1 cellular context compared by ENCODE assay signal in the genomic region with DNA sequence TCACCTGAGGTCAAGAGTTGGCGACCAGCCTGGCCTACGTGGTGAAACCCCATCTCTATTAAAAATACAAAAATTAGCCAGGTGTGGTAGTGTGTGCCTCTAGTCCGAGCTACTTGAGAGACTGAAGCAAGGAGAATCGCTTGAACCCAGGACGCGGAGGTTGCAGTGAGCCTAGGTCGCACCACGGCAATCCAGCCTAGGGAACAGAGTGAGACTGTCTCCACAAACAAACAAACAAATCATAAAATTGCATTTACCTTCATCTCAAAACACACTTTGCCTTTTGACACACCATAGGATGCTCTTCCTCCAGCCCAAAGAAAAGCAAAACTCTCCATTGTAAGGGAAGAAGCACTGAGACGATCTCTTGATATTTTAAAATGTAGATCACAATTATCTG.
A peak's percentile ranks its signal among the peaks of the same experiment; 100 is the strongest.
TF ChIP-seq lines count a peak whose summit lies in the region.

No MANE protein-coding gene starts in this region.

TF ChIP-seq in K562, 482 proteins besides CTCF, POLR2A, EP300 and RAD21:
- peak; percentile 26 for TF ChIP-seq POLR2B (IDR thresholded peaks at IDR 0.05; ENCODE audit: low read depth, partially characterized antibody)
- no peak for TF ChIP-seq FUS (optimal IDR thresholded peaks at IDR 0.05; ENCODE audit: low read depth, low read length)
- TF ChIP-seq ZNF184 (CRISPR knock-in tag; IDR thresholded peaks at IDR 0.05): no peak
- TF ChIP-seq CCAR2 (IDR thresholded peaks at IDR 0.05; ENCODE audit: low read depth, low read length): no peak
- peak; percentile 16 for TF ChIP-seq CHD1 (IDR thresholded peaks at IDR 0.05; ENCODE audit: low read length)
- TF ChIP-seq ZNF174 (CRISPR knock-in tag; IDR thresholded peaks at IDR 0.05): no peak
- no peak for TF ChIP-seq XRCC4 (IDR thresholded peaks at IDR 0.05; ENCODE audit: extremely low read depth, insufficient read depth, insufficient read length)
- TF ChIP-seq ZNF134 (CRISPR knock-in tag; conservative IDR thresholded peaks at IDR 0.05): no peak
- no peak for TF ChIP-seq MBD2 (IDR thresholded peaks at IDR 0.05; ENCODE audit: borderline replicate concordance, low read depth)
- peak; percentile 44; the same call in 1 of the 2 replicates for TF ChIP-seq SUPT5H (IDR thresholded peaks at IDR 0.05)
- TF ChIP-seq ZNF384 (IDR thresholded peaks at IDR 0.05; ENCODE audit: low read depth, low read length): no peak
- no peak for TF ChIP-seq ZNF239 (CRISPR knock-in tag; IDR thresholded peaks at IDR 0.05)
- TF ChIP-seq, protein P1, sequence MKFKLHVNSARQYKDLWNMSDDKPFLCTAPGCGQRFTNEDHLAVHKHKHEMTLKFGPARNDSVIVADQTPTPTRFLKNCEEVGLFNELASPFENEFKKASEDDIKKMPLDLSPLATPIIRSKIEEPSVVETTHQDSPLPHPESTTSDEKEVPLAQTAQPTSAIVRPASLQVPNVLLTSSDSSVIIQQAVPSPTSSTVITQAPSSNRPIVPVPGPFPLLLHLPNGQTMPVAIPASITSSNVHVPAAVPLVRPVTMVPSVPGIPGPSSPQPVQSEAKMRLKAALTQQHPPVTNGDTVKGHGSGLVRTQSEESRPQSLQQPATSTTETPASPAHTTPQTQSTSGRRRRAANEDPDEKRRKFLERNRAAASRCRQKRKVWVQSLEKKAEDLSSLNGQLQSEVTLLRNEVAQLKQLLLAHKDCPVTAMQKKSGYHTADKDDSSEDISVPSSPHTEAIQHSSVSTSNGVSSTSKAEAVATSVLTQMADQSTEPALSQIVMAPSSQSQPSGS (CRISPR knock-in tag; IDR thresholded peaks at IDR 0.05): no peak
- no peak for TF ChIP-seq WHSC1 (IDR thresholded peaks at IDR 0.05; ENCODE audit: low read length)
- no peak for TF ChIP-seq ZC3H11A (IDR thresholded peaks at IDR 0.05; ENCODE audit: low read depth, low read length)
- TF ChIP-seq MCM3 (IDR thresholded peaks at IDR 0.05): no peak
- TF ChIP-seq MEIS2 (IDR thresholded peaks at IDR 0.05; ENCODE audit: partially characterized antibody): no peak
- TF ChIP-seq, protein P2, sequence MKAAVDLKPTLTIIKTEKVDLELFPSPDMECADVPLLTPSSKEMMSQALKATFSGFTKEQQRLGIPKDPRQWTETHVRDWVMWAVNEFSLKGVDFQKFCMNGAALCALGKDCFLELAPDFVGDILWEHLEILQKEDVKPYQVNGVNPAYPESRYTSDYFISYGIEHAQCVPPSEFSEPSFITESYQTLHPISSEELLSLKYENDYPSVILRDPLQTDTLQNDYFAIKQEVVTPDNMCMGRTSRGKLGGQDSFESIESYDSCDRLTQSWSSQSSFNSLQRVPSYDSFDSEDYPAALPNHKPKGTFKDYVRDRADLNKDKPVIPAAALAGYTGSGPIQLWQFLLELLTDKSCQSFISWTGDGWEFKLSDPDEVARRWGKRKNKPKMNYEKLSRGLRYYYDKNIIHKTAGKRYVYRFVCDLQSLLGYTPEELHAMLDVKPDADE (conservative IDR thresholded peaks at IDR 0.05; ENCODE audit: control insufficient read depth, low read depth, low read length): no peak
- TF ChIP-seq NFATC3 (IDR thresholded peaks at IDR 0.05): no peak
- TF ChIP-seq CSDE1 (IDR thresholded peaks at IDR 0.05): no peak
- TF ChIP-seq, protein P3, sequence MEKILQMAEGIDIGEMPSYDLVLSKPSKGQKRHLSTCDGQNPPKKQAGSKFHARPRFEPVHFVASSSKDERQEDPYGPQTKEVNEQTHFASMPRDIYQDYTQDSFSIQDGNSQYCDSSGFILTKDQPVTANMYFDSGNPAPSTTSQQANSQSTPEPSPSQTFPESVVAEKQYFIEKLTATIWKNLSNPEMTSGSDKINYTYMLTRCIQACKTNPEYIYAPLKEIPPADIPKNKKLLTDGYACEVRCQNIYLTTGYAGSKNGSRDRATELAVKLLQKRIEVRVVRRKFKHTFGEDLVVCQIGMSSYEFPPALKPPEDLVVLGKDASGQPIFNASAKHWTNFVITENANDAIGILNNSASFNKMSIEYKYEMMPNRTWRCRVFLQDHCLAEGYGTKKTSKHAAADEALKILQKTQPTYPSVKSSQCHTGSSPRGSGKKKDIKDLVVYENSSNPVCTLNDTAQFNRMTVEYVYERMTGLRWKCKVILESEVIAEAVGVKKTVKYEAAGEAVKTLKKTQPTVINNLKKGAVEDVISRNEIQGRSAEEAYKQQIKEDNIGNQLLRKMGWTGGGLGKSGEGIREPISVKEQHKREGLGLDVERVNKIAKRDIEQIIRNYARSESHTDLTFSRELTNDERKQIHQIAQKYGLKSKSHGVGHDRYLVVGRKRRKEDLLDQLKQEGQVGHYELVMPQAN (IDR thresholded peaks at IDR 0.05; ENCODE audit: borderline replicate concordance): no peak
- TF ChIP-seq GABPB2 (CRISPR knock-in tag; conservative IDR thresholded peaks at IDR 0.05): no peak
- TF ChIP-seq BRD4 (IDR thresholded peaks at IDR 0.05): no peak
- no peak for TF ChIP-seq TFAM (CRISPR knock-in tag; conservative IDR thresholded peaks at IDR 0.05)
- no peak for TF ChIP-seq ZNF695 (CRISPR knock-in tag; IDR thresholded peaks at IDR 0.05)
- no peak for TF ChIP-seq KDM1A (IDR thresholded peaks at IDR 0.05)
- TF ChIP-seq, protein P4, sequence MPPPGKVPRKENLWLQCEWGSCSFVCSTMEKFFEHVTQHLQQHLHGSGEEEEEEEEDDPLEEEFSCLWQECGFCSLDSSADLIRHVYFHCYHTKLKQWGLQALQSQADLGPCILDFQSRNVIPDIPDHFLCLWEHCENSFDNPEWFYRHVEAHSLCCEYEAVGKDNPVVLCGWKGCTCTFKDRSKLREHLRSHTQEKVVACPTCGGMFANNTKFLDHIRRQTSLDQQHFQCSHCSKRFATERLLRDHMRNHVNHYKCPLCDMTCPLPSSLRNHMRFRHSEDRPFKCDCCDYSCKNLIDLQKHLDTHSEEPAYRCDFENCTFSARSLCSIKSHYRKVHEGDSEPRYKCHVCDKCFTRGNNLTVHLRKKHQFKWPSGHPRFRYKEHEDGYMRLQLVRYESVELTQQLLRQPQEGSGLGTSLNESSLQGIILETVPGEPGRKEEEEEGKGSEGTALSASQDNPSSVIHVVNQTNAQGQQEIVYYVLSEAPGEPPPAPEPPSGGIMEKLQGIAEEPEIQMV (tag; conservative IDR thresholded peaks at IDR 0.05; ENCODE audit: low read depth): no peak
- TF ChIP-seq, protein P5, sequence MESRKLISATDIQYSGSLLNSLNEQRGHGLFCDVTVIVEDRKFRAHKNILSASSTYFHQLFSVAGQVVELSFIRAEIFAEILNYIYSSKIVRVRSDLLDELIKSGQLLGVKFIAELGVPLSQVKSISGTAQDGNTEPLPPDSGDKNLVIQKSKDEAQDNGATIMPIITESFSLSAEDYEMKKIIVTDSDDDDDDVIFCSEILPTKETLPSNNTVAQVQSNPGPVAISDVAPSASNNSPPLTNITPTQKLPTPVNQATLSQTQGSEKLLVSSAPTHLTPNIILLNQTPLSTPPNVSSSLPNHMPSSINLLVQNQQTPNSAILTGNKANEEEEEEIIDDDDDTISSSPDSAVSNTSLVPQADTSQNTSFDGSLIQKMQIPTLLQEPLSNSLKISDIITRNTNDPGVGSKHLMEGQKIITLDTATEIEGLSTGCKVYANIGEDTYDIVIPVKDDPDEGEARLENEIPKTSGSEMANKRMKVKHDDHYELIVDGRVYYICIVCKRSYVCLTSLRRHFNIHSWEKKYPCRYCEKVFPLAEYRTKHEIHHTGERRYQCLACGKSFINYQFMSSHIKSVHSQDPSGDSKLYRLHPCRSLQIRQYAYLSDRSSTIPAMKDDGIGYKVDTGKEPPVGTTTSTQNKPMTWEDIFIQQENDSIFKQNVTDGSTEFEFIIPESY (CRISPR knock-in tag; IDR thresholded peaks at IDR 0.05): no peak
- no peak for TF ChIP-seq BRCA1 (IDR thresholded peaks at IDR 0.05)
- no peak for TF ChIP-seq BRCA1 (CRISPR knock-in tag; IDR thresholded peaks at IDR 0.05)
- no peak for TF ChIP-seq MXI1 (IDR thresholded peaks at IDR 0.05; ENCODE audit: low read depth, low read length)
- no peak for TF ChIP-seq STAT5B (CRISPR knock-in tag; IDR thresholded peaks at IDR 0.05)
- TF ChIP-seq RBFOX2 (IDR thresholded peaks at IDR 0.05; ENCODE audit: low read depth, low read length): peak; percentile 31; the same call in 1 of the 2 replicates
- no peak for TF ChIP-seq ARNT (IDR thresholded peaks at IDR 0.05)
- TF ChIP-seq DPF2 (IDR thresholded peaks at IDR 0.05): no peak
- TF ChIP-seq TEAD2 (tag; IDR thresholded peaks at IDR 0.05): no peak
- no peak for TF ChIP-seq TAL1 (IDR thresholded peaks at IDR 0.05)
- no peak for TF ChIP-seq NR1H2 (CRISPR knock-in tag; IDR thresholded peaks at IDR 0.05)
- no peak for TF ChIP-seq RBM25 (IDR thresholded peaks at IDR 0.05; ENCODE audit: low read depth, low read length, severe bottlenecking)
- TF ChIP-seq POLR2AphosphoS5 (IDR thresholded peaks at IDR 0.05; ENCODE audit: control insufficient read depth, insufficient read depth, low read depth, low read length): 0 out of 2 replicates have a peak, but pooled peaks have one; percentile 2
- TF ChIP-seq ZNF586 (CRISPR knock-in tag; conservative IDR thresholded peaks at IDR 0.05): no peak
- no peak for TF ChIP-seq POLR3G (IDR thresholded peaks at IDR 0.05; ENCODE audit: extremely low read depth, insufficient read length, insufficient replicate concordance)
TF ChIP-seq in K562: peak in this region for 5.
